In genomic region chr1:179300112-179300511, GRCh38 we compare ENCODE assay signal across 19 cellular contexts. TPM values are rescaled to one million over a fixed set of nuclear protein-coding genes. Genes with fewer than 3 reads are reported as not detected.
A peak's percentile ranks its signal among the peaks of the same experiment; 100 is the strongest.
DNase-seq lines count a peak whose midpoint lies in the region; ATAC-seq and TF ChIP-seq lines count a peak whose summit lies in the region.
"Had no signal": no experiment of that assay in that cellular context is flagged by ENCODE, and none has a peak within 500 bp of the region (broad histone marks: within the 10 kb centered on the region; RNA-seq: fewer than 3 reads in every experiment).

No MANE protein-coding gene starts in this region.

- ATAC-seq in CD8-positive, alpha-beta T cell = no peak
- no peak for ATAC-seq in psoas muscle

- H3K36me3 Mint-ChIP-seq in CD8-positive, alpha-beta T cell = peaks cover 47% of the 10 kb centered on the region
- H3K36me3 Mint-ChIP-seq in activated CD4-positive, alpha-beta memory T cell treated with anti-CD3 and anti-CD28 coated beads, Interleukin-2, amount 10 ng/mL, durations not matched to agents 7 days and 5 days (ENCODE audit: low read depth) = peaks cover 49% of the 10 kb centered on the region

- no peaks in the 10 kb centered on the region for H3K27me3 ChIP-seq in CD8-positive, alpha-beta T cell (ENCODE audit: insufficient read depth, low read length)
- no peaks in the 10 kb centered on the region for H3K27me3 ChIP-seq in psoas muscle (ENCODE audit: insufficient read depth in 3 of 3, low read length in 2 of 3)
- H3K27me3 ChIP-seq: adrenal gland, colonic mucosa had no signal

- no peak for TF ChIP-seq CTCF in CD8-positive, alpha-beta T cell (IDR thresholded peaks at IDR 0.05)
- no peak for TF ChIP-seq CTCF in psoas muscle (IDR thresholded peaks at IDR 0.05)

- H3K27ac Mint-ChIP-seq in CD8-positive, alpha-beta T cell = peak overlapping the region; percentile 70
- H3K27ac Mint-ChIP-seq in activated CD4-positive, alpha-beta memory T cell treated with anti-CD3 and anti-CD28 coated beads, Interleukin-2, amount 10 ng/mL, durations not matched to agents 7 days and 5 days = peak overlapping the region; percentile 73
- H3K27ac Mint-ChIP-seq: HFFc6 had no signal

- H3K4me1 Mint-ChIP-seq in CD8-positive, alpha-beta T cell (ENCODE audit: low read depth) = peaks cover 75% of the 10 kb centered on the region
- H3K4me1 Mint-ChIP-seq in activated CD4-positive, alpha-beta memory T cell treated with anti-CD3 and anti-CD28 coated beads, Interleukin-2, amount 10 ng/mL, durations not matched to agents 7 days and 5 days = peaks cover 56% of the 10 kb centered on the region

- H3K9me3 Mint-ChIP-seq in CD8-positive, alpha-beta T cell = no peaks in the 10 kb centered on the region
- H3K9me3 Mint-ChIP-seq in activated CD4-positive, alpha-beta memory T cell treated with anti-CD3 and anti-CD28 coated beads, Interleukin-2, amount 10 ng/mL, durations not matched to agents 7 days and 5 days = no peaks in the 10 kb centered on the region
- H3K9me3 Mint-ChIP-seq: HFFc6 had no signal

- WGBS in psoas muscle, 3 donors = 60 to 74% (median 66%) methylated on average over 1 of the region's 1 CpG

- no peaks in the 10 kb centered on the region for H3K9me3 ChIP-seq in CD8-positive, alpha-beta T cell (ENCODE audit: low read length)
- no peaks in the 10 kb centered on the region for H3K9me3 ChIP-seq in psoas muscle
- H3K9me3 ChIP-seq: adrenal gland, colonic mucosa had no signal

- POLR2A ChIA-PET in CD8-positive, alpha-beta T cell (lab: Charles Lee) = no interaction called here
- POLR2A ChIA-PET in activated CD4-positive, alpha-beta memory T cell treated with anti-CD3 and anti-CD28 coated beads, Interleukin-2, amount 10 ng/mL, durations not matched to agents 7 days and 5 days (lab: Charles Lee) = interaction anchor here (0.6 to 1.6 kb wide), 3 partner anchors 65 to 169 kb away, joined by 3 to 4 read pairs (median 3); partner anchors contain the start of gene AXDND1

- H3K27ac ChIP-seq in CD8-positive, alpha-beta T cell (ENCODE audit: low read depth, low read length) = no peak overlapping the region
- no peak overlapping the region for H3K27ac ChIP-seq in psoas muscle
- H3K27ac ChIP-seq: colonic mucosa had no signal

- H3K27me3 Mint-ChIP-seq in CD8-positive, alpha-beta T cell (ENCODE audit: low read depth) = no peaks in the 10 kb centered on the region
- no peaks in the 10 kb centered on the region for H3K27me3 Mint-ChIP-seq in activated CD4-positive, alpha-beta memory T cell treated with anti-CD3 and anti-CD28 coated beads, Interleukin-2, amount 10 ng/mL, durations not matched to agents 7 days and 5 days

- CTCF ChIA-PET in CD8-positive, alpha-beta T cell (lab: Charles Lee) = no interaction called here
- CTCF ChIA-PET in activated CD4-positive, alpha-beta memory T cell treated with anti-CD3 and anti-CD28 coated beads, Interleukin-2, amount 10 ng/mL, durations not matched to agents 7 days and 5 days (lab: Charles Lee) = interaction anchor here (0.6 to 1.2 kb wide), 2 partner anchors 180 to 198 kb away, joined by 4 to 5 read pairs; no protein-coding TSS in a partner anchor

- peaks cover 13% of the 10 kb centered on the region for H3K36me3 ChIP-seq in CD8-positive, alpha-beta T cell (ENCODE audit: insufficient read depth, low read length)
- peaks cover 0 to 22% of the 10 kb centered on the region in 2 donors for H3K36me3 ChIP-seq in psoas muscle (ENCODE audit: insufficient read depth in 1 of 2, low read depth in 1 of 2)
- H3K36me3 ChIP-seq: colonic mucosa had no signal

- peak; percentile 39 for DNase-seq in CD1c-positive myeloid dendritic cell (ENCODE audit: extremely low spot score)
- no peak for DNase-seq in CD8-positive, alpha-beta T cell
- no peak for DNase-seq in activated CD4-positive, alpha-beta memory T cell treated with anti-CD3 and anti-CD28 coated beads, Interleukin-2, amount 10 ng/mL, durations not matched to agents 7 days and 5 days
- DNase-seq in epidermal melanocyte (ENCODE audit: insufficient read length, low spot score) = peak; percentile 36
- DNase-seq in cortex of kidney (lab: John Stamatoyannopoulos, UW) = no peak
- DNase-seq in psoas muscle = no peak
- no peak for DNase-seq in 8988T
- DNase-seq: activated CD4-positive, CD25-positive, alpha-beta regulatory T cell treated with anti-CD3 and anti-CD28 coated beads, Interleukin-2, amount 50 U/mL, for 72 hours; adrenal gland; AML-193; colonic mucosa; head of caudate nucleus; HFFc6; mesendoderm; NCI-H1092 treated with DMSO at 0.1 percent for 48 hours; NCI-H2081 treated with DMSO at 0.1 percent for 48 hours; NCI-H446 treated with DMSO at 0.1 percent for 48 hours; stimulated activated naive CD4-positive, alpha-beta T cell; trophoblast cell had no signal

- H3K4me3 ChIP-seq in CD8-positive, alpha-beta T cell (ENCODE audit: low read depth, low read length) = no peak overlapping the region
- H3K4me3 ChIP-seq in psoas muscle = no peak overlapping the region
- H3K4me3 ChIP-seq: adrenal gland, colonic mucosa had no signal

- peak overlapping the region; percentile 20 for H3K4me3 Mint-ChIP-seq in CD8-positive, alpha-beta T cell
- peak overlapping the region; percentile 25 for H3K4me3 Mint-ChIP-seq in activated CD4-positive, alpha-beta memory T cell treated with anti-CD3 and anti-CD28 coated beads, Interleukin-2, amount 10 ng/mL, durations not matched to agents 7 days and 5 days
- H3K4me3 Mint-ChIP-seq: HFFc6 had no signal

- peaks cover 62% of the 10 kb centered on the region for H3K4me1 ChIP-seq in CD8-positive, alpha-beta T cell (ENCODE audit: insufficient read depth, low read length)
- H3K4me1 ChIP-seq in psoas muscle = peaks cover 7% of the 10 kb centered on the region

- intact Hi-C loops in CD8-positive, alpha-beta T cell (cut with DNase I, micrococcal nuclease) = no loop called here
- intact Hi-C loops in psoas muscle (cut with DNase I) = no loop called here

RNA-seq across cellular contexts. Expression of gene SOAT1, which starts 6.5 kb away (rescaled TPM):
- total RNA-seq in CD8-positive, alpha-beta T cell = 10 to 100 TPM; 34.9 TPM
- 10 to 100 TPM; 55.7 to 58.3 TPM for total RNA-seq in activated CD4-positive, alpha-beta memory T cell treated with anti-CD3 and anti-CD28 coated beads, Interleukin-2, amount 10 ng/mL, durations not matched to agents 7 days and 5 days
- total RNA-seq in psoas muscle = 10 to 100 TPM in 2 of 4 donors, 1 to 10 TPM in 2; 7.6 to 21.0 (median 11.1) TPM
- polyA plus RNA-seq in psoas muscle = 1 to 10 TPM; 2.9 to 6.6 (median 6.2) TPM

Comparison
In these comparisons a context has a peak if more than half of its experiments do, and no peak if none do; other contexts are left out.
1. DNase-seq: peak in CD1c-positive myeloid dendritic cell (single experiment) and epidermal melanocyte (single experiment); none in CD8-positive, alpha-beta T cell (0 of 7), activated CD4-positive, alpha-beta memory T cell treated with anti-CD3 and anti-CD28 coated beads, Interleukin-2, amount 10 ng/mL, durations not matched to agents 7 days and 5 days (single experiment), cortex of kidney (single experiment), psoas muscle (0 of 2) and 8988T (single experiment).